10 cellular contexts compared by ENCODE assay signal in genomic region chr4:75726577-75726976, GRCh38. TPM values are rescaled to one million over a fixed set of nuclear protein-coding genes. Genes with fewer than 3 reads are reported as not detected.
DNase-seq lines count a peak whose midpoint lies in the region; TF ChIP-seq lines count a peak whose summit lies in the region.
"Had no signal": no experiment of that assay in that cellular context is flagged by ENCODE, and none has a peak within 500 bp of the region (broad histone marks: within the 10 kb centered on the region; RNA-seq: fewer than 3 reads in every experiment).

No MANE protein-coding gene starts in this region.

- peak overlapping the region; percentile 97 for H3K9ac ChIP-seq in iPS-18a (ENCODE audit: low read length)

- intact Hi-C loops in activated T-helper 1 cell treated with anti-CD3 and anti-CD28 coated beads, Interleukin-12 subunit alpha, Interleukin-12 subunit beta, Interleukin-2, Interleukin-4 antibody, amounts not matched to agents 30 ng/mL and 10 ng/mL and 1 ng/mL, durations not matched to agents 14 hours and 24 hours and 36 hours (cut with micrococcal nuclease) = loop anchor here (10.0 kb wide), 2 partner anchors 1428 to 1572 kb away; partner anchors contain the start of genes CCNG2 and MTHFD2L
- intact Hi-C loops in thyroid gland (cut with DNase I) = no loop called here

- no peaks in the 10 kb centered on the region for H3K36me3 ChIP-seq in iPS-18a (ENCODE audit: control insufficient read depth, low read depth, low read length)
- H3K36me3 ChIP-seq in thyroid gland = no peaks in the 10 kb centered on the region

- no peak overlapping the region for H3K27ac ChIP-seq in iPS-18a (ENCODE audit: low read length)
- H3K27ac ChIP-seq in thyroid gland = peak overlapping the region in 2 of 3 donors; percentile 18 to 34

- H3K9me3 ChIP-seq in iPS-18a (ENCODE audit: control insufficient read depth, low read depth, low read length) = no peaks in the 10 kb centered on the region
- no peaks in the 10 kb centered on the region for H3K9me3 ChIP-seq in thyroid gland

- WGBS in thyroid gland, 2 donors = 78 to 84% methylated on average over 3 of the region's 3 CpGs

- TF ChIP-seq CTCF in thyroid gland (IDR thresholded peaks at IDR 0.05) = no peak

- H3K36me3 Mint-ChIP-seq in activated naive CD4-positive, alpha-beta T cell treated with anti-CD3 and anti-CD28 coated beads, Interleukin-2, amount 50 U/mL, for 24 hours = peaks cover 5% of the 10 kb centered on the region
- peaks cover 20% of the 10 kb centered on the region for H3K36me3 Mint-ChIP-seq in activated T-helper 1 cell treated with anti-CD3 and anti-CD28 coated beads, Interleukin-12 subunit alpha, Interleukin-12 subunit beta, Interleukin-2, Interleukin-4 antibody, amounts not matched to agents 30 ng/mL and 10 ng/mL and 1 ng/mL, durations not matched to agents 14 hours and 24 hours and 36 hours (ENCODE audit: low read depth)

- no peak for DNase-seq in activated naive CD4-positive, alpha-beta T cell (lab: John Stamatoyannopoulos, UW)
- no peak for DNase-seq in activated T-helper 1 cell treated with anti-CD3 and anti-CD28 coated beads, Interleukin-12 subunit alpha, Interleukin-12 subunit beta, Interleukin-2, Interleukin-4 antibody, amounts not matched to agents 30 ng/mL and 10 ng/mL and 1 ng/mL, durations not matched to agents 14 hours and 24 hours and 36 hours (ENCODE audit: low spot score)
- DNase-seq in thyroid gland (peak; percentile 16 to 29), NK-92 (lab: John Stamatoyannopoulos, UW; ENCODE audit: unreplicated experiment) (no peak), HCEC 1CT (no peak)
- DNase-seq in activated CD8-positive, alpha-beta memory T cell treated with anti-CD3 and anti-CD28 coated beads, Interleukin-2, amount 50 U/mL, for 4 hours = no peak
- DNase-seq: H7, NCI-H1105 treated with DMSO at 0.1 percent for 48 hours had no signal

- H3K27me3 Mint-ChIP-seq in activated naive CD4-positive, alpha-beta T cell treated with anti-CD3 and anti-CD28 coated beads, Interleukin-2, amount 50 U/mL, for 24 hours = no peaks in the 10 kb centered on the region
- no peaks in the 10 kb centered on the region for H3K27me3 Mint-ChIP-seq in activated T-helper 1 cell treated with anti-CD3 and anti-CD28 coated beads, Interleukin-12 subunit alpha, Interleukin-12 subunit beta, Interleukin-2, Interleukin-4 antibody, amounts not matched to agents 30 ng/mL and 10 ng/mL and 1 ng/mL, durations not matched to agents 14 hours and 24 hours and 36 hours (ENCODE audit: insufficient read depth)

- H3K27me3 ChIP-seq in iPS-18a (ENCODE audit: control insufficient read depth, insufficient read depth, low read length) (no peaks in the 10 kb centered on the region), thyroid gland (no peaks in the 10 kb centered on the region)

- peaks cover 26% of the 10 kb centered on the region for H3K4me1 ChIP-seq in iPS-18a (ENCODE audit: control insufficient read depth, low read depth, low read length)
- peaks cover 23 to 40% of the 10 kb centered on the region in 2 donors for H3K4me1 ChIP-seq in thyroid gland

- peak overlapping the region; percentile 62 for H3K4me3 Mint-ChIP-seq in activated naive CD4-positive, alpha-beta T cell treated with anti-CD3 and anti-CD28 coated beads, Interleukin-2, amount 50 U/mL, for 24 hours
- peak overlapping the region; percentile 96 for H3K4me3 Mint-ChIP-seq in activated T-helper 1 cell treated with anti-CD3 and anti-CD28 coated beads, Interleukin-12 subunit alpha, Interleukin-12 subunit beta, Interleukin-2, Interleukin-4 antibody, amounts not matched to agents 30 ng/mL and 10 ng/mL and 1 ng/mL, durations not matched to agents 14 hours and 24 hours and 36 hours

- H3K4me3 ChIP-seq in iPS-18a (ENCODE audit: low read length) = peak overlapping the region; percentile 91
- H3K4me3 ChIP-seq in thyroid gland (replicated peaks in 1 of 3) = peak overlapping the region in 1 of 3 donors; percentile 8

- TF ChIP-seq POLR2A in thyroid gland (IDR thresholded peaks at IDR 0.05) = no peak

- no peaks in the 10 kb centered on the region for H3K9me3 Mint-ChIP-seq in activated naive CD4-positive, alpha-beta T cell treated with anti-CD3 and anti-CD28 coated beads, Interleukin-2, amount 50 U/mL, for 24 hours
- H3K9me3 Mint-ChIP-seq in activated T-helper 1 cell treated with anti-CD3 and anti-CD28 coated beads, Interleukin-12 subunit alpha, Interleukin-12 subunit beta, Interleukin-2, Interleukin-4 antibody, amounts not matched to agents 30 ng/mL and 10 ng/mL and 1 ng/mL, durations not matched to agents 14 hours and 24 hours and 36 hours = no peaks in the 10 kb centered on the region

- peak overlapping the region; percentile 26 for H3K27ac Mint-ChIP-seq in activated naive CD4-positive, alpha-beta T cell treated with anti-CD3 and anti-CD28 coated beads, Interleukin-2, amount 50 U/mL, for 24 hours
- H3K27ac Mint-ChIP-seq in activated T-helper 1 cell treated with anti-CD3 and anti-CD28 coated beads, Interleukin-12 subunit alpha, Interleukin-12 subunit beta, Interleukin-2, Interleukin-4 antibody, amounts not matched to agents 30 ng/mL and 10 ng/mL and 1 ng/mL, durations not matched to agents 14 hours and 24 hours and 36 hours = no peak overlapping the region

- H3K4me1 Mint-ChIP-seq in activated naive CD4-positive, alpha-beta T cell treated with anti-CD3 and anti-CD28 coated beads, Interleukin-2, amount 50 U/mL, for 24 hours = peaks cover 52% of the 10 kb centered on the region
- peaks cover 57% of the 10 kb centered on the region for H3K4me1 Mint-ChIP-seq in activated T-helper 1 cell treated with anti-CD3 and anti-CD28 coated beads, Interleukin-12 subunit alpha, Interleukin-12 subunit beta, Interleukin-2, Interleukin-4 antibody, amounts not matched to agents 30 ng/mL and 10 ng/mL and 1 ng/mL, durations not matched to agents 14 hours and 24 hours and 36 hours (ENCODE audit: low read depth)

RNA-seq across cellular contexts. Expression of gene USO1, which starts 2.2 kb away (rescaled TPM):
- 44.5 and 48.6 TPM in 2 replicates for total RNA-seq in activated T-helper 1 cell treated with anti-CD3 and anti-CD28 coated beads, Interleukin-12 subunit alpha, Interleukin-12 subunit beta, Interleukin-2, Interleukin-4 antibody, amounts not matched to agents 30 ng/mL and 10 ng/mL and 1 ng/mL, durations not matched to agents 14 hours and 24 hours and 36 hours
- 100 to 1,000 TPM in 2 of 4 donors, 10 to 100 TPM in 2; 97.2 to 102 (median 100) TPM for total RNA-seq in thyroid gland

RNA-seq across cellular contexts. Expression of gene G3BP2, which starts 53.4 kb away (rescaled TPM):
- total RNA-seq in activated T-helper 1 cell treated with anti-CD3 and anti-CD28 coated beads, Interleukin-12 subunit alpha, Interleukin-12 subunit beta, Interleukin-2, Interleukin-4 antibody, amounts not matched to agents 30 ng/mL and 10 ng/mL and 1 ng/mL, durations not matched to agents 14 hours and 24 hours and 36 hours = 143 and 144 TPM in 2 replicates
- 100 to 1,000 TPM; 117 to 179 (median 139) TPM for total RNA-seq in thyroid gland

Comparison
In these comparisons a context has a peak if more than half of its experiments do, and no peak if none do; other contexts are left out.
1. DNase-seq: peak in thyroid gland (2 of 2); none in activated naive CD4-positive, alpha-beta T cell (0 of 4), activated T-helper 1 cell treated with anti-CD3 and anti-CD28 coated beads, Interleukin-12 subunit alpha, Interleukin-12 subunit beta, Interleukin-2, Interleukin-4 antibody, amounts not matched to agents 30 ng/mL and 10 ng/mL and 1 ng/mL, durations not matched to agents 14 hours and 24 hours and 36 hours (single experiment), NK-92 (single experiment), HCEC 1CT (single experiment) and activated CD8-positive, alpha-beta memory T cell treated with anti-CD3 and anti-CD28 coated beads, Interleukin-2, amount 50 U/mL, for 4 hours (single experiment).